ENCODE assay signal across 17 cellular contexts in the genomic region with DNA sequence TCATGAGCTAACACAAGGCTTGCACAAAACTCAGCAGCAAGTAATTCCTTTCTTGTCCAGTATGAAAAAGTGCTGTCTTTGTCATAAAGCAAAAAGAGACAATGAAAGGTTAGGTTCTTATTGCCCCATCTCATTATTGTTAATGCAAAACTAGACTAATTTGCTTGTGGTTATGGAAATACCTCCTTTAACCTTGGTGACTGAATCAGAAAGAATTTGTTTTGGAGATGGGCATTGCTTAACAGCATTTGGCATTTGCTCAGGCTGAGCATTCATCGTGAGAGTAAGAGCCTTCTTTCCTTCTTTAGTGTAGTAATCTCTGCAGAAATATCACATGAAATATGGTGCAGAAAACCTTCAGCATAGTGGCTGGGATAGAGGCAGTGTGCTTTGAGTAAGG.
A peak's percentile ranks its signal among the peaks of the same experiment; 100 is the strongest.
DNase-seq lines count a peak whose midpoint lies in the region; ATAC-seq and TF ChIP-seq lines count a peak whose summit lies in the region.
"Had no signal": no experiment of that assay in that cellular context is flagged by ENCODE, and none has a peak within 500 bp of the region (broad histone marks: within the 10 kb centered on the region; RNA-seq: fewer than 3 reads in every experiment).

No MANE protein-coding gene starts in this region.

- peaks cover 23% of the 10 kb centered on the region for H3K4me1 ChIP-seq in GM23248 (ENCODE audit: insufficient read depth)
- H3K4me1 ChIP-seq in foreskin keratinocyte, result peaks cover 11% of the 10 kb centered on the region
- no peaks in the 10 kb centered on the region for H3K4me1 ChIP-seq in aorta (ENCODE audit: control insufficient read depth in 1 of 2, insufficient read depth in 2 of 2, low read length in 2 of 2)
- no peaks in the 10 kb centered on the region for H3K4me1 ChIP-seq in psoas muscle
- H3K4me1 ChIP-seq: uterus had no signal

- ATAC-seq in foreskin keratinocyte, result peak; percentile 72
- peak; percentile 19 for ATAC-seq in aorta (ENCODE audit: low FRiP score)
- no peak for ATAC-seq in psoas muscle
- ATAC-seq: CD8-positive, alpha-beta T cell had no signal

- 4 to 6% methylated on average over 1 of the region's 1 CpG for WGBS in GM23248 (ENCODE audit: low coverage in 1 of 2, low lambda C conversion rate in 2 of 2, missing lambda C conversion rate in 2 of 2), 2 experiments
- 12 to 14% methylated on average over 1 of the region's 1 CpG for WGBS in aorta, 2 donors
- WGBS in psoas muscle, 3 donors, result 52 to 61% (median 59%) methylated on average over 1 of the region's 1 CpG

- no peaks in the 10 kb centered on the region for H3K9me2 ChIP-seq in GM23248 (ENCODE audit: insufficient read depth)

- 0 out of 2 replicates have a peak overlapping the region, but pooled peaks have one; percentile 22 for H3K27ac ChIP-seq in GM23248
- no peak overlapping the region for H3K27ac ChIP-seq in foreskin keratinocyte
- no peak overlapping the region for H3K27ac ChIP-seq in aorta (ENCODE audit: low read depth in 1 of 2, low read length in 2 of 2)
- H3K27ac ChIP-seq in psoas muscle, result no peak overlapping the region
- H3K27ac ChIP-seq: HL-60, KMS-11, SK-N-MC, uterus had no signal

- no peak for TF ChIP-seq CTCF in foreskin keratinocyte (conservative IDR thresholded peaks at IDR 0.05)
- TF ChIP-seq CTCF in psoas muscle (IDR thresholded peaks at IDR 0.05), result no peak

- no peaks in the 10 kb centered on the region for H4K20me1 ChIP-seq in GM23248 (ENCODE audit: insufficient read depth)

- DNase-seq in GM23248 (peak; percentile 88), astrocyte of the hippocampus (ENCODE audit: low read depth, low spot score) (peak; percentile 75), foreskin keratinocyte (peak; percentile 61 to 85), aorta (no peak), KG1 (lab: John Stamatoyannopoulos, UW) (no peak), NCI-H82 (lab: John Stamatoyannopoulos, UW) (no peak), psoas muscle (no peak)
- DNase-seq: activated CD4-positive, alpha-beta memory T cell treated with anti-CD3 and anti-CD28 coated beads, Interleukin-2, amount 10 ng/mL, durations not matched to agents 7 days and 5 days; amygdala; CD8-positive, alpha-beta T cell; midbrain; NCI-H446; stimulated activated naive CD4-positive, alpha-beta T cell treated with Interleukin-2 at 50 U/mL for 16 hours; uterus had no signal

- H3K36me3 ChIP-seq in GM23248 (ENCODE audit: low read depth), result no peaks in the 10 kb centered on the region
- no peaks in the 10 kb centered on the region for H3K36me3 ChIP-seq in aorta (ENCODE audit: control insufficient read depth in 1 of 2, insufficient read depth in 2 of 2, low read length in 1 of 2)
- no peaks in the 10 kb centered on the region for H3K36me3 ChIP-seq in psoas muscle (ENCODE audit: insufficient read depth in 1 of 2, low read depth in 1 of 2)
- H3K36me3 ChIP-seq: uterus had no signal

- no peak overlapping the region for H2AFZ ChIP-seq in GM23248

- in situ Hi-C loops in GM23248 (cut with MboI), result no loop called here

- intact Hi-C loops in aorta (cut with DNase I) (no loop called here), psoas muscle (cut with DNase I) (no loop called here)

- H3K4me2 ChIP-seq in GM23248 (ENCODE audit: unreplicated experiment), result peak overlapping the region; percentile 44
- H3K4me2 ChIP-seq: KMS-11 had no signal

- no peak overlapping the region for H3K9ac ChIP-seq in GM23248
- H3K9ac ChIP-seq: KMS-11 had no signal

- no peak overlapping the region for H3K4me3 ChIP-seq in GM23248
- no peak overlapping the region for H3K4me3 ChIP-seq in aorta (ENCODE audit: low read length in 2 of 2)
- H3K4me3 ChIP-seq in psoas muscle, result no peak overlapping the region
- H3K4me3 ChIP-seq: SK-N-MC, uterus had no signal

- no peaks in the 10 kb centered on the region for H3K79me2 ChIP-seq in GM23248 (ENCODE audit: insufficient read depth)

- peaks cover 16% of the 10 kb centered on the region for H3F3A ChIP-seq in GM23248 (ENCODE audit: insufficient read depth)

- H3K9me3 ChIP-seq in GM23248 (ENCODE audit: low read depth), result no peaks in the 10 kb centered on the region
- no peaks in the 10 kb centered on the region for H3K9me3 ChIP-seq in aorta (ENCODE audit: control insufficient read depth, low read length)
- no peaks in the 10 kb centered on the region for H3K9me3 ChIP-seq in psoas muscle
- H3K9me3 ChIP-seq: uterus had no signal

- no peaks in the 10 kb centered on the region for H3K27me3 ChIP-seq in GM23248 (replicated peaks; ENCODE audit: insufficient read depth)
- no peaks in the 10 kb centered on the region for H3K27me3 ChIP-seq in foreskin keratinocyte
- no peaks in the 10 kb centered on the region for H3K27me3 ChIP-seq in aorta (ENCODE audit: control insufficient read depth in 1 of 2, insufficient read depth in 2 of 2, low read length in 1 of 2)
- H3K27me3 ChIP-seq in psoas muscle (ENCODE audit: insufficient read depth in 3 of 3, low read length in 2 of 3), result no peaks in the 10 kb centered on the region
- H3K27me3 ChIP-seq: uterus had no signal

Comparison
In these comparisons a context has a peak if more than half of its experiments do, and no peak if none do; other contexts are left out.
1. DNase-seq: peak in GM23248 (single experiment), astrocyte of the hippocampus (single experiment) and foreskin keratinocyte (2 of 2); none in aorta (0 of 2), KG1 (single experiment), NCI-H82 (single experiment) and psoas muscle (0 of 2).
2. ATAC-seq: peak in foreskin keratinocyte (single experiment) and aorta (single experiment); none in psoas muscle (0 of 4).